8 cellular contexts compared by ENCODE assay signal in the genomic region with DNA sequence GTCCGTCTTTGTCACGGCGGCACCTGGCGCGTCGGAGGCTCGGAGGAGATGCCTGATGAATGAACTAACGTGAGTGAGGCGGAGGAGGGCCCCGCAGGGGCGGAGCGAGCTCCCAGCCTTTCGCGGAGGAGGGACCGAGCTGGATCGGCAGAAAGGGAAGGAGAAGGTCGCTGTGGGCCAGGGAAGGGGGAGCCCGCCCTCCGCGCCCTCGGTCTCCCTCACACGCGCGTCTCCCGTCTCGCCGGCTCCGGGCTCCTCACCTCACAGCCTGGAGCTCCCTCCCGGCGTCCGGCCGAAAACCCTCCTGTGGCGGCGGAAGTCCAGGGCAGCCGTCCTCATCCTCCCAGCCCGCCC. TPM values are rescaled to one million over a fixed set of nuclear protein-coding genes. Genes with fewer than 3 reads are reported as not detected.
A peak's percentile ranks its signal among the peaks of the same experiment; 100 is the strongest.
DNase-seq lines count a peak whose midpoint lies in the region; ATAC-seq and TF ChIP-seq lines count a peak whose summit lies in the region.

No MANE protein-coding gene starts in this region.

- ATAC-seq in HG03354 (IDR thresholded peaks at IDR 0.05; ENCODE audit: poor library complexity, severe bottlenecking, unreplicated experiment) = peak; percentile 58
- ATAC-seq in activated CD8-positive, alpha-beta T cell treated with anti-CD3 and anti-CD28 coated beads for 36 hours = peak; percentile 63
- ATAC-seq in memory B cell (ENCODE audit: low read depth) = peak; percentile 61

- no peaks in the 10 kb centered on the region for H3K27me3 Mint-ChIP-seq in activated CD8-positive, alpha-beta T cell treated with anti-CD3 and anti-CD28 coated beads for 36 hours
- H3K27me3 Mint-ChIP-seq in memory B cell = no peaks in the 10 kb centered on the region

- no peaks in the 10 kb centered on the region for H3K9me3 Mint-ChIP-seq in activated CD8-positive, alpha-beta T cell treated with anti-CD3 and anti-CD28 coated beads for 36 hours
- H3K9me3 Mint-ChIP-seq in memory B cell = no peaks in the 10 kb centered on the region

- H3K4me3 ChIP-seq in BJ (ENCODE audit: low read depth, low read length) = peak overlapping the region; percentile 92

- peaks cover 16% of the 10 kb centered on the region for H3K36me3 ChIP-seq in BJ (ENCODE audit: control insufficient read depth, insufficient read depth, low read length)

- no peak for DNase-seq in BJ (ENCODE audit: low read depth)
- DNase-seq in GM19238 (ENCODE audit: insufficient read length, low spot score) = peak; percentile 77
- peak; percentile 22 for DNase-seq in NCI-H748 treated with DMSO at 0.1 percent for 48 hours (lab: John Stamatoyannopoulos, UW)
- DNase-seq in activated CD8-positive, alpha-beta T cell treated with anti-CD3 and anti-CD28 coated beads for 36 hours = peak; percentile 79
- DNase-seq in effector CD4-positive, alpha-beta T cell = peak; percentile 48
- peak; percentile 29 to 49 for DNase-seq in memory B cell (ENCODE audit: low spot score in 2 of 2)
- peak; percentile 39 for DNase-seq in stimulated activated CD8-positive, alpha-beta memory T cell treated with anti-CD3 and anti-CD28 coated beads, Interleukin-15, amount 100 ng/mL, for 1 hour (ENCODE audit: low read depth)

- no peak for TF ChIP-seq CTCF in BJ (IDR thresholded peaks at IDR 0.05; ENCODE audit: insufficient read depth, low read depth, low read length)
- TF ChIP-seq CTCF in activated CD8-positive, alpha-beta T cell treated with anti-CD3 and anti-CD28 coated beads for 36 hours (IDR thresholded peaks at IDR 0.05) = no peak

- POLR2A ChIA-PET in BJ (lab: Charles Lee) = no interaction called here
- POLR2A ChIA-PET in activated CD8-positive, alpha-beta T cell treated with anti-CD3 and anti-CD28 coated beads for 36 hours (lab: Charles Lee) = interaction anchor here (1.0 to 1.3 kb wide), 2 partner anchors 8 to 9 kb away, joined by 5 to 7 read pairs; no protein-coding TSS in a partner anchor

- CTCF ChIA-PET in BJ (lab: Yijun Ruan, JAX) = interaction anchor here (1.4 kb wide), 1 partner anchor 42 kb away, joined by 5 read pairs; no protein-coding TSS in a partner anchor
- CTCF ChIA-PET in activated CD8-positive, alpha-beta T cell treated with anti-CD3 and anti-CD28 coated beads for 36 hours (lab: Charles Lee) = interaction anchor here (1.0 kb wide), 1 partner anchor 41 kb away, joined by 5 read pairs; no protein-coding TSS in a partner anchor

- peaks cover 60% of the 10 kb centered on the region for H3K36me3 Mint-ChIP-seq in activated CD8-positive, alpha-beta T cell treated with anti-CD3 and anti-CD28 coated beads for 36 hours (ENCODE audit: low read depth)
- peaks cover 3% of the 10 kb centered on the region for H3K36me3 Mint-ChIP-seq in memory B cell

- H3K4me1 Mint-ChIP-seq in activated CD8-positive, alpha-beta T cell treated with anti-CD3 and anti-CD28 coated beads for 36 hours (ENCODE audit: low read depth) = peaks cover 73% of the 10 kb centered on the region
- H3K4me1 Mint-ChIP-seq in memory B cell = peaks cover 14% of the 10 kb centered on the region

- H3K4me3 Mint-ChIP-seq in activated CD8-positive, alpha-beta T cell treated with anti-CD3 and anti-CD28 coated beads for 36 hours = peak overlapping the region; percentile 86
- peak overlapping the region; percentile 95 for H3K4me3 Mint-ChIP-seq in memory B cell

- no peaks in the 10 kb centered on the region for H3K27me3 ChIP-seq in BJ (ENCODE audit: control insufficient read depth, insufficient read depth, low read length)

- peak overlapping the region; percentile 91 for H3K27ac Mint-ChIP-seq in activated CD8-positive, alpha-beta T cell treated with anti-CD3 and anti-CD28 coated beads for 36 hours
- no peak overlapping the region for H3K27ac Mint-ChIP-seq in memory B cell

- intact Hi-C loops in activated CD8-positive, alpha-beta T cell treated with anti-CD3 and anti-CD28 coated beads for 36 hours (cut with micrococcal nuclease) = no loop called here

RNA-seq across cellular contexts. Expression of gene ZNF496, which starts 0.5 kb away (rescaled TPM):
- 15.1 and 17.8 TPM in 2 replicates for polyA plus RNA-seq in BJ (2011; rRNA removed)
- 19.6 and 26.8 TPM in 2 replicates for polyA minus RNA-seq in BJ (2011; rRNA and poly(A)+ RNA removed)
- total RNA-seq in activated CD8-positive, alpha-beta T cell treated with anti-CD3 and anti-CD28 coated beads for 36 hours = 10 to 100 TPM; 27.5 to 28.0 TPM
